In genomic region chr10:73768881-73769280, GRCh38 we compare ENCODE assay signal across 9 cellular contexts. TPM values are rescaled to one million over a fixed set of nuclear protein-coding genes. Genes with fewer than 3 reads are reported as not detected.
DNase-seq lines count a peak whose midpoint lies in the region; TF ChIP-seq lines count a peak whose summit lies in the region.
"Had no signal": no experiment of that assay in that cellular context is flagged by ENCODE, and none has a peak within 500 bp of the region (broad histone marks: within the 10 kb centered on the region; RNA-seq: fewer than 3 reads in every experiment).

No MANE protein-coding gene starts in this region.

- H3K4me3 Mint-ChIP-seq in T-helper 2 cell treated with Interferon-gamma antibody and Interleukin-4, amounts not matched to agents 5 μg/mL and 100 μg/mL, for 36 hours = no peak overlapping the region
- H3K4me3 Mint-ChIP-seq in activated naive CD4-positive, alpha-beta T cell treated with anti-CD3 and anti-CD28 coated beads, Interleukin-2, amount 10 ng/mL, durations not matched to agents 7 days and 5 days = no peak overlapping the region

- H2AFZ ChIP-seq in mesenchymal stem cell (ENCODE audit: low read depth, low read length) = no peak overlapping the region

- H3K4me1 Mint-ChIP-seq in T-helper 2 cell treated with Interferon-gamma antibody and Interleukin-4, amounts not matched to agents 5 μg/mL and 100 μg/mL, for 36 hours (ENCODE audit: low read depth) = peaks cover 37% of the 10 kb centered on the region
- peaks cover 55% of the 10 kb centered on the region for H3K4me1 Mint-ChIP-seq in activated naive CD4-positive, alpha-beta T cell treated with anti-CD3 and anti-CD28 coated beads, Interleukin-2, amount 10 ng/mL, durations not matched to agents 7 days and 5 days

- H3K36me3 ChIP-seq in mesenchymal stem cell (ENCODE audit: control insufficient read depth in 1 of 2, insufficient read depth in 2 of 2, low read depth in 1 of 2, low read length in 2 of 2) = peaks cover 70 to 77% of the 10 kb centered on the region in 2 experiments

- H3K4me2 ChIP-seq in mesenchymal stem cell (ENCODE audit: low read length, poor library complexity, severe bottlenecking) = no peak overlapping the region

- WGBS in mesenchymal stem cell = 93% methylated on average over 11 of the region's 11 CpGs

- no peaks in the 10 kb centered on the region for H3K27me3 ChIP-seq in mesenchymal stem cell (ENCODE audit: control insufficient read depth in 1 of 2, insufficient read depth in 1 of 2, low read length in 2 of 2)

- peak; percentile 51 for TF ChIP-seq CTCF in GM12865 (IDR thresholded peaks at IDR 0.05; ENCODE audit: insufficient read depth, low read depth, low read length, missing control alignments)

- H3K9me3 Mint-ChIP-seq in T-helper 2 cell treated with Interferon-gamma antibody and Interleukin-4, amounts not matched to agents 5 μg/mL and 100 μg/mL, for 36 hours = no peaks in the 10 kb centered on the region
- H3K9me3 Mint-ChIP-seq in activated naive CD4-positive, alpha-beta T cell treated with anti-CD3 and anti-CD28 coated beads, Interleukin-2, amount 10 ng/mL, durations not matched to agents 7 days and 5 days = no peaks in the 10 kb centered on the region

- H3K4ac ChIP-seq in mesenchymal stem cell (ENCODE audit: low read depth in 1 of 2, low read length in 2 of 2) = no peak overlapping the region

- H3K79me1 ChIP-seq in mesenchymal stem cell (replicated peaks; ENCODE audit: low read length, poor library complexity, severe bottlenecking) = peaks cover 26% of the 10 kb centered on the region

- no peak overlapping the region for H2BK15ac ChIP-seq in mesenchymal stem cell (ENCODE audit: low read depth, poor library complexity, severe bottlenecking)

- H3K27ac ChIP-seq in mesenchymal stem cell (ENCODE audit: low read length, poor library complexity, severe bottlenecking) = no peak overlapping the region

- no peak overlapping the region for H3K14ac ChIP-seq in mesenchymal stem cell (ENCODE audit: low read length in 2 of 2)

- H3K9ac ChIP-seq in mesenchymal stem cell (ENCODE audit: low read length) = no peak overlapping the region

- H3K36me3 Mint-ChIP-seq in T-helper 2 cell treated with Interferon-gamma antibody and Interleukin-4, amounts not matched to agents 5 μg/mL and 100 μg/mL, for 36 hours (ENCODE audit: low read depth) = peaks cover 75% of the 10 kb centered on the region
- peaks cover 70% of the 10 kb centered on the region for H3K36me3 Mint-ChIP-seq in activated naive CD4-positive, alpha-beta T cell treated with anti-CD3 and anti-CD28 coated beads, Interleukin-2, amount 10 ng/mL, durations not matched to agents 7 days and 5 days

- H2BK12ac ChIP-seq in mesenchymal stem cell (ENCODE audit: low read length in 2 of 2) = no peak overlapping the region

- no peak overlapping the region for H3K4me3 ChIP-seq in GM12865 (ENCODE audit: low read depth, low read length)
- H3K4me3 ChIP-seq in mesenchymal stem cell (ENCODE audit: insufficient read depth in 1 of 2, low read depth in 1 of 2, low read length in 2 of 2) = no peak overlapping the region

- H4K8ac ChIP-seq in mesenchymal stem cell (ENCODE audit: low read length) = no peak overlapping the region

- H3K4me1 ChIP-seq in mesenchymal stem cell (ENCODE audit: control insufficient read depth, insufficient read depth, low read depth, low read length) = peaks cover 9% of the 10 kb centered on the region

- no peak overlapping the region for H2BK5ac ChIP-seq in mesenchymal stem cell (ENCODE audit: low read depth, low read length, poor library complexity, severe bottlenecking)

- no peak overlapping the region for H2AK5ac ChIP-seq in mesenchymal stem cell (ENCODE audit: low read length, severe bottlenecking)

- no peaks in the 10 kb centered on the region for H3K27me3 Mint-ChIP-seq in T-helper 2 cell treated with Interferon-gamma antibody and Interleukin-4, amounts not matched to agents 5 μg/mL and 100 μg/mL, for 36 hours (ENCODE audit: low read depth)
- peaks cover 7% of the 10 kb centered on the region for H3K27me3 Mint-ChIP-seq in activated naive CD4-positive, alpha-beta T cell treated with anti-CD3 and anti-CD28 coated beads, Interleukin-2, amount 10 ng/mL, durations not matched to agents 7 days and 5 days

- H3K18ac ChIP-seq in mesenchymal stem cell (ENCODE audit: low read depth in 1 of 2, low read length in 2 of 2) = no peak overlapping the region

- H3K27ac Mint-ChIP-seq in T-helper 2 cell treated with Interferon-gamma antibody and Interleukin-4, amounts not matched to agents 5 μg/mL and 100 μg/mL, for 36 hours = peak overlapping the region; percentile 52
- peak overlapping the region; percentile 67 for H3K27ac Mint-ChIP-seq in activated naive CD4-positive, alpha-beta T cell treated with anti-CD3 and anti-CD28 coated beads, Interleukin-2, amount 10 ng/mL, durations not matched to agents 7 days and 5 days

- CTCF ChIA-PET in activated naive CD4-positive, alpha-beta T cell treated with anti-CD3 and anti-CD28 coated beads, Interleukin-2, amount 10 ng/mL, durations not matched to agents 7 days and 5 days (lab: Charles Lee) = interaction anchor here (0.7 to 2.5 kb wide), 8 partner anchors 9 to 246 kb away, joined by 3 to 20 read pairs (median 5); partner anchors contain the start of genes CHCHD1 and SEC24C

- H2BK120ac ChIP-seq in mesenchymal stem cell (ENCODE audit: low read depth, low read length) = no peak overlapping the region

- H4K91ac ChIP-seq in mesenchymal stem cell (ENCODE audit: low read length) = no peak overlapping the region

- DNase-seq in GM12865 (ENCODE audit: low read depth) (peak; percentile 53), COLO829 (ENCODE audit: low spot score) (no peak), mesenchymal stem cell (no peak), NCI-H2171 treated with DMSO at 0.1 percent for 48 hours (lab: John Stamatoyannopoulos, UW) (no peak), SW 1271 (lab: John Stamatoyannopoulos, UW) (no peak)
- peak; percentile 35 for DNase-seq in T-helper 2 cell treated with Interferon-gamma antibody and Interleukin-4, amounts not matched to agents 5 μg/mL and 100 μg/mL, for 36 hours (ENCODE audit: low spot score)
- peak; percentile 84 for DNase-seq in activated naive CD4-positive, alpha-beta T cell treated with anti-CD3 and anti-CD28 coated beads, Interleukin-2, amount 10 ng/mL, durations not matched to agents 7 days and 5 days
- peak; percentile 65 for DNase-seq in stimulated activated CD4-positive, alpha-beta T cell treated with anti-CD3 and anti-CD28 coated beads, Interleukin-15, amount 100 ng/mL, for 24 hours
- DNase-seq: GDM1 had no signal

- H3K23ac ChIP-seq in mesenchymal stem cell (ENCODE audit: low read length in 2 of 2) = no peak overlapping the region

- H3K9me3 ChIP-seq in mesenchymal stem cell (ENCODE audit: control insufficient read depth, low read length) = no peaks in the 10 kb centered on the region

RNA-seq across cellular contexts. Expression of gene CHCHD1, which starts 13.0 kb away (rescaled TPM):
- 112 TPM for polyA plus RNA-seq in mesenchymal stem cell (2013, experiment 1 of 2)
- 116 TPM for polyA plus RNA-seq in mesenchymal stem cell (2013, experiment 2 of 2)

RNA-seq across cellular contexts. Expression of gene ZSWIM8, which starts 16.5 kb away (rescaled TPM):
- polyA plus RNA-seq in mesenchymal stem cell (2013, experiment 1 of 2) = 89.1 TPM
- polyA plus RNA-seq in mesenchymal stem cell (2013, experiment 2 of 2) = 80.7 TPM

RNA-seq across cellular contexts. Expression of gene SEC24C, which starts 24.7 kb away (rescaled TPM):
- 39.6 TPM for polyA plus RNA-seq in mesenchymal stem cell (2013, experiment 1 of 2)
- polyA plus RNA-seq in mesenchymal stem cell (2013, experiment 2 of 2) = 36.9 TPM

RNA-seq across cellular contexts. Expression of gene NDST2, which starts 42.5 kb away (rescaled TPM):
- polyA plus RNA-seq in mesenchymal stem cell (2013, experiment 1 of 2) = 16.6 TPM
- polyA plus RNA-seq in mesenchymal stem cell (2013, experiment 2 of 2) = 16.7 TPM

Comparison
In these comparisons a context has a peak if more than half of its experiments do, and no peak if none do; other contexts are left out.
1. DNase-seq: peak in GM12865 (single experiment), T-helper 2 cell treated with Interferon-gamma antibody and Interleukin-4, amounts not matched to agents 5 μg/mL and 100 μg/mL, for 36 hours (single experiment), activated naive CD4-positive, alpha-beta T cell treated with anti-CD3 and anti-CD28 coated beads, Interleukin-2, amount 10 ng/mL, durations not matched to agents 7 days and 5 days (single experiment) and stimulated activated CD4-positive, alpha-beta T cell treated with anti-CD3 and anti-CD28 coated beads, Interleukin-15, amount 100 ng/mL, for 24 hours (single experiment); none in COLO829 (single experiment), mesenchymal stem cell (single experiment), NCI-H2171 treated with DMSO at 0.1 percent for 48 hours (single experiment) and SW 1271 (0 of 2).